ENCODE assay signal across 8 cellular contexts in genomic region chr2:224946911-224947310, GRCh38.
DNase-seq lines count a peak whose midpoint lies in the region; ATAC-seq and TF ChIP-seq lines count a peak whose summit lies in the region.

No MANE protein-coding gene starts in this region.

- H3K27ac Mint-ChIP-seq in HFFc6, result peak overlapping the region; percentile 84

- H3K27me3 Mint-ChIP-seq in HFFc6 (ENCODE audit: insufficient read depth), result no peaks in the 10 kb centered on the region; the same call in 1 of the 2 replicates

- no peak for TF ChIP-seq CTCF in HFFc6 (IDR thresholded peaks at IDR 0.05)
- no peak for TF ChIP-seq CTCF in choroid plexus epithelial cell (conservative IDR thresholded peaks at IDR 0.05; ENCODE audit: low read depth, low read length)

- ATAC-seq in GM18508 (IDR thresholded peaks at IDR 0.05; ENCODE audit: insufficient read depth, unreplicated experiment), result peak; percentile 79

- peak overlapping the region in 14 of 21 experiments; percentile 9 to 85 (median 58) for H3K27ac ChIP-seq in skin epidermis

- H3K4me3 ChIP-seq in choroid plexus epithelial cell (ENCODE audit: low read depth, low read length) (peak overlapping the region; percentile 42), skin epidermis (peak overlapping the region in 4 of 7 experiments; percentile 23 to 29 (median 27))

- DNase-seq in HFFc6, result peak; percentile 71
- peak; percentile 84 for DNase-seq in NAMALWA (ENCODE audit: low spot score)
- peak; percentile 84 for DNase-seq in choroid plexus epithelial cell (ENCODE audit: low read depth)
- no peak for DNase-seq in NCI-H1694 treated with DMSO at 0.1 percent for 48 hours (lab: John Stamatoyannopoulos, UW)
- no peak for DNase-seq in HuH-7 (ENCODE audit: low spot score)
- no peak for DNase-seq in stimulated activated naive CD4-positive, alpha-beta T cell treated with Interleukin-2 at 50 U/mL for 16 hours (lab: John Stamatoyannopoulos, UW)

- H3K36me3 Mint-ChIP-seq in HFFc6 (ENCODE audit: low read depth), result peaks cover 32% of the 10 kb centered on the region

- peaks cover 80% of the 10 kb centered on the region for H3K4me1 Mint-ChIP-seq in HFFc6 (ENCODE audit: low read depth)

- peak overlapping the region; percentile 82 for H3K4me3 Mint-ChIP-seq in HFFc6

- H3K9me3 Mint-ChIP-seq in HFFc6, result no peaks in the 10 kb centered on the region

Comparison
In these comparisons a context has a peak if more than half of its experiments do, and no peak if none do; other contexts are left out.
1. DNase-seq: peak in HFFc6 (single experiment), NAMALWA (single experiment) and choroid plexus epithelial cell (single experiment); none in NCI-H1694 treated with DMSO at 0.1 percent for 48 hours (single experiment), HuH-7 (single experiment) and stimulated activated naive CD4-positive, alpha-beta T cell treated with Interleukin-2 at 50 U/mL for 16 hours (single experiment).